11 cellular contexts compared by ENCODE assay signal in genomic region chr22:38802671-38803121, GRCh38. TPM values are rescaled to one million over a fixed set of nuclear protein-coding genes. Genes with fewer than 3 reads are reported as not detected.
DNase-seq lines count a peak whose midpoint lies in the region; ATAC-seq and TF ChIP-seq lines count a peak whose summit lies in the region.
"Had no signal": no experiment of that assay in that cellular context is flagged by ENCODE, and none has a peak within 500 bp of the region (broad histone marks: within the 10 kb centered on the region; RNA-seq: fewer than 3 reads in every experiment).

No MANE protein-coding gene starts in this region.

- H2BK15ac ChIP-seq in neuronal stem cell (ENCODE audit: low read length) = no peak overlapping the region

- H3K18ac ChIP-seq in neuronal stem cell (ENCODE audit: low read length) = no peak overlapping the region

- H3K4me2 ChIP-seq in neuronal stem cell (ENCODE audit: insufficient read depth, low read length, poor library complexity, severe bottlenecking) = no peak overlapping the region

- no peak overlapping the region for H3K9ac ChIP-seq in neuronal stem cell (ENCODE audit: low read depth, low read length, poor library complexity)

- intact Hi-C loops in Right ventricle myocardium superior (cut with DNase I) = no loop called here
- intact Hi-C loops in sigmoid colon (cut with DNase I) = no loop called here

- no peaks in the 10 kb centered on the region for H3K36me3 ChIP-seq in H7 (replicated peaks; ENCODE audit: control insufficient read depth, insufficient read depth, low read length)
- H3K36me3 ChIP-seq in sigmoid colon = no peaks in the 10 kb centered on the region
- no peaks in the 10 kb centered on the region for H3K36me3 ChIP-seq in neuronal stem cell (replicated peaks in 1 of 2; ENCODE audit: control insufficient read depth in 2 of 2, insufficient read depth in 2 of 2, low read length in 2 of 2)

- H3K9me3 ChIP-seq in sigmoid colon (no peaks in the 10 kb centered on the region), neuronal stem cell (replicated peaks in 1 of 2; ENCODE audit: control insufficient read depth in 2 of 2, insufficient read depth in 1 of 2, low read depth in 1 of 2, low read length in 2 of 2) (peaks cover 0 to 3% of the 10 kb centered on the region in 2 donors)

- DNase-seq in H7 (peak; percentile 63), SK-MEL-5 (ENCODE audit: low read depth, low spot score) (peak; percentile 63), Right ventricle myocardium superior (peak; percentile 50), sigmoid colon (peak; percentile 85), NCI-H2029 treated with DMSO at 0.1 percent for 48 hours (lab: John Stamatoyannopoulos, UW) (no peak), neuronal stem cell (ENCODE audit: low spot score) (no peak)
- DNase-seq: activated naive CD4-positive, alpha-beta T cell; NCI-H2081 treated with DMSO at 0.1 percent for 48 hours; nephron progenitor cell had no signal

- no peak overlapping the region for H3K14ac ChIP-seq in neuronal stem cell (ENCODE audit: low read length)

- H3K4me3 ChIP-seq in H7 (ENCODE audit: insufficient read depth, low read depth, low read length) = peak overlapping the region; percentile 51
- no peak overlapping the region for H3K4me3 ChIP-seq in sigmoid colon
- no peak overlapping the region for H3K4me3 ChIP-seq in neuronal stem cell (ENCODE audit: low read length in 2 of 2)

- TF ChIP-seq CTCF in sigmoid colon (IDR thresholded peaks at IDR 0.05) = no peak

- in situ Hi-C loops in SK-MEL-5 (cut with HindIII; ENCODE audit: low pct_unique_long_range_greater_than_20kb, low sequenced_read_pairs) = no loop called here

- no peak overlapping the region for H4K91ac ChIP-seq in neuronal stem cell (ENCODE audit: low read depth, low read length, poor library complexity)

- WGBS in sigmoid colon, 2 donors = 25 to 40% methylated on average over 10 of the region's 10 CpGs
- no CpG with 5 or more reads among the region's 10 CpGs for WGBS in neuronal stem cell (ENCODE audit: extremely low coverage in 2 of 2, insufficient read length in 2 of 2, insufficient replicate concordance in 1 of 2), 2 donors

- no peak overlapping the region for H3K23ac ChIP-seq in neuronal stem cell (ENCODE audit: low read depth, low read length, poor library complexity)

- H3K4me1 ChIP-seq in sigmoid colon (peaks cover 0 to 7% (median 0%) of the 10 kb centered on the region in 4 donors), neuronal stem cell (ENCODE audit: control insufficient read depth in 2 of 2, insufficient read depth in 1 of 2, low read depth in 1 of 2, low read length in 2 of 2) (peaks cover 0 to 2% of the 10 kb centered on the region in 2 donors)

- H3K27me3 ChIP-seq in H7 (ENCODE audit: control insufficient read depth, insufficient read depth, low read length) = 0 out of 2 replicates have a peak, but pooled peaks cover 3% of the 10 kb centered on the region
- peaks cover 0 to 3% (median 0%) of the 10 kb centered on the region in 3 donors for H3K27me3 ChIP-seq in sigmoid colon
- H3K27me3 ChIP-seq in neuronal stem cell (ENCODE audit: control insufficient read depth in 3 of 3, insufficient read depth in 3 of 3, low read depth in 1 of 3, low read length in 3 of 3) = peaks cover 0 to 16% (median 2%) of the 10 kb centered on the region in 3 experiments

- no peak overlapping the region for H2BK12ac ChIP-seq in neuronal stem cell (ENCODE audit: low read length)

- ATAC-seq in Right ventricle myocardium superior (ENCODE audit: poor library complexity) = peak; percentile 90
- no peak for ATAC-seq in HG02973 (IDR thresholded peaks at IDR 0.05; ENCODE audit: unreplicated experiment)
- no peak for ATAC-seq in GM18511 (IDR thresholded peaks at IDR 0.05; ENCODE audit: unreplicated experiment)

- H2AFZ ChIP-seq in neuronal stem cell (ENCODE audit: low read length) = no peak overlapping the region

- TF ChIP-seq POLR2A in sigmoid colon (IDR thresholded peaks at IDR 0.05) = no peak

- H2BK120ac ChIP-seq in neuronal stem cell (ENCODE audit: low read depth, low read length) = no peak overlapping the region

- TF ChIP-seq EP300 in sigmoid colon (IDR thresholded peaks at IDR 0.05) = no peak

- no peak overlapping the region for H2BK5ac ChIP-seq in neuronal stem cell (ENCODE audit: low read length)

- no peaks in the 10 kb centered on the region for H3K79me1 ChIP-seq in neuronal stem cell (ENCODE audit: low read depth, low read length)

- H3K27ac ChIP-seq in sigmoid colon (no peak overlapping the region), neuronal stem cell (replicated peaks; ENCODE audit: low read length) (no peak overlapping the region)

- H4K8ac ChIP-seq in neuronal stem cell (ENCODE audit: low read depth, low read length) = no peak overlapping the region

- H2AK5ac ChIP-seq in neuronal stem cell (ENCODE audit: low read depth, low read length) = no peak overlapping the region

- H3K4ac ChIP-seq in neuronal stem cell (ENCODE audit: low read length) = no peak overlapping the region

RNA-seq across cellular contexts. Expression of gene DNAL4, which starts 8.8 kb away (rescaled TPM):
- 19.0 and 26.8 TPM in 2 replicates for total RNA-seq in H7 (2014; rRNA removed; shearing (Covaris generic))
- 14.4 and 16.7 TPM in 2 replicates for total RNA-seq in SK-MEL-5 (2014; rRNA removed; shearing (Covaris generic))
- polyA plus RNA-seq in SK-MEL-5 (2015; cell fraction: cytosol; rRNA removed) = 20.2 and 23.2 TPM in 2 replicates
- 9.4 and 10.1 TPM in 2 replicates for polyA plus RNA-seq in SK-MEL-5 (2015; cell fraction: nucleus; rRNA removed)
- total RNA-seq in Right ventricle myocardium superior = 12.2 TPM
- total RNA-seq in sigmoid colon = 10 to 100 TPM in 3 of 4 donors, 1 to 10 TPM in 1; 7.9 to 15.0 (median 11.5) TPM
- polyA plus RNA-seq in sigmoid colon = 10 to 100 TPM; 18.7 to 25.8 (median 23.8) TPM
- polyA plus RNA-seq in neuronal stem cell (2013, experiment 1 of 2) = 23.4 TPM
- 22.3 TPM for polyA plus RNA-seq in neuronal stem cell (2013, experiment 2 of 2)

RNA-seq across cellular contexts. Expression of gene NPTXR, which starts 41.1 kb away (rescaled TPM):
- total RNA-seq in H7 (2014; rRNA removed; shearing (Covaris generic)) = 3.6 and 3.7 TPM in 2 replicates
- total RNA-seq in SK-MEL-5 (2014; rRNA removed; shearing (Covaris generic)) = 2.0 and 2.4 TPM in 2 replicates
- 19.4 and 30.1 TPM in 2 replicates for polyA plus RNA-seq in SK-MEL-5 (2015; cell fraction: cytosol; rRNA removed)
- 8.1 and 9.3 TPM in 2 replicates for polyA plus RNA-seq in SK-MEL-5 (2015; cell fraction: nucleus; rRNA removed)
- total RNA-seq in Right ventricle myocardium superior (16.8 TPM), sigmoid colon (10 to 100 TPM in 1 of 4 donors, 1 to 10 TPM in 3; 3.9 to 14.4 (median 5.3) TPM)
- 1 to 10 TPM in 1 of 3 donors, under 1 TPM in 1, not detected in 1; under 0.01 to 2.9 TPM for polyA plus RNA-seq in sigmoid colon
- 3.7 TPM for polyA plus RNA-seq in neuronal stem cell (2013, experiment 1 of 2)
- 3.7 TPM for polyA plus RNA-seq in neuronal stem cell (2013, experiment 2 of 2)

RNA-seq across cellular contexts. Expression of gene SUN2, which starts 46.9 kb away (rescaled TPM):
- total RNA-seq in H7 (2014; rRNA removed; shearing (Covaris generic)) = 31.8 and 33.4 TPM in 2 replicates
- total RNA-seq in SK-MEL-5 (2014; rRNA removed; shearing (Covaris generic)) = 30.0 and 30.7 TPM in 2 replicates
- 75.1 and 75.5 TPM in 2 replicates for polyA plus RNA-seq in SK-MEL-5 (2015; cell fraction: cytosol; rRNA removed)
- polyA plus RNA-seq in SK-MEL-5 (2015; cell fraction: nucleus; rRNA removed) = 41.0 and 69.5 TPM in 2 replicates
- total RNA-seq in Right ventricle myocardium superior = 117 TPM
- total RNA-seq in sigmoid colon = 100 to 1,000 TPM; 255 to 319 (median 281) TPM
- 100 to 1,000 TPM in 1 of 3 donors, 10 to 100 TPM in 1, 1 to 10 TPM in 1; 9.2 to 132 (median 19.2) TPM for polyA plus RNA-seq in sigmoid colon
- 19.4 TPM for polyA plus RNA-seq in neuronal stem cell (2013, experiment 1 of 2)
- polyA plus RNA-seq in neuronal stem cell (2013, experiment 2 of 2) = 19.4 TPM

Comparison
In these comparisons a context has a peak if more than half of its experiments do, and no peak if none do; other contexts are left out.
1. DNase-seq: peak in H7 (single experiment), SK-MEL-5 (single experiment), Right ventricle myocardium superior (single experiment) and sigmoid colon (single experiment); none in NCI-H2029 treated with DMSO at 0.1 percent for 48 hours (single experiment) and neuronal stem cell (single experiment).